1 cellular context compared by ENCODE assay signal in the genomic region with DNA sequence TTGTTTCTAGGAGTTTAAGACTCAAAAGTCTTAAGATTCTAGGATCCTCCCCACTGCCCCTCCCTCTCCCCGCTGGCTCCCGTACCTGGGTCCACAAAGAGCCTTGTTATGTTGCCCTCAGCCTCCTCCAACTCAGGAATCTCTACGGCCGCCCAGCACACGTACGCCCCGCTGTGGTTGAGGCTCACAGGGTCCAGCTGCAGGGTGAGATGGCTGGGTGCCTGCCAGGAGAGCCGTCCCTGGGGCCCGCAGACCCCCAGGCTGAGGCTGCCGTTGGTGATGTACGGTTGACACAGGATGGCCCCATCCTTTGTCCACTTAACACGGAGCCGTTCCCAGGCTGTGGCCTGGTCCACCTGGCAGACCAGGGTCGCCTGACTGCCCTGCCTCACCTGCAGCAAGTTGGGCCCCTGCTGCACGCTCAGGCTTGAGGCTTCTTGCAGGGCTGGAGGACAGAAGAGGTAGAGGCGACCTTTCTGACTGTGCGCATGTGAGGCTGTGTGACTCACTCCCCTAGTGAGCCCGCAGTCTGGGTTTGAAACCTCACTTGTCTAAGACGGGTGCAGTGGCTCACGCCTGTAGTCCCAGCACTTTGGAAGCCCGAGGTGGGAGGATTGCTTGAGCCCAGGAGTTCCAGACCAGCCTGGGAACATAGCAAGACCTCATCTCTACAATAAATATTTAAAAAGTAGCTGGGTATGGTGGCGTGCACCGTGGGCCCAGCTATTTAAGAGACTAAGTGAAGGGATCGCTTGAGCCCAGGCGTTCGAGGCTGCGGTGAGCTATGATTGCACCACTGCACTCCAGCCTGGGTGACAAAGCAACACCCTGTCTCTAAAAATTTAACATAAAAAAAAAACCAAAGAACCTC.
TF ChIP-seq lines count a peak whose summit lies in the region.

No MANE protein-coding gene starts in this region.

TF ChIP-seq in K562, 482 proteins besides CTCF, POLR2A, EP300 and RAD21:
- TF ChIP-seq CCAR2 (IDR thresholded peaks at IDR 0.05; ENCODE audit: low read depth, low read length), result no peak
- TF ChIP-seq ZNF282 (CRISPR knock-in tag; IDR thresholded peaks at IDR 0.05), result no peak
- TF ChIP-seq GTF3C2 (IDR thresholded peaks at IDR 0.05; ENCODE audit: borderline replicate concordance, extremely low read depth, insufficient read length), result no peak
- TF ChIP-seq, protein P1, sequence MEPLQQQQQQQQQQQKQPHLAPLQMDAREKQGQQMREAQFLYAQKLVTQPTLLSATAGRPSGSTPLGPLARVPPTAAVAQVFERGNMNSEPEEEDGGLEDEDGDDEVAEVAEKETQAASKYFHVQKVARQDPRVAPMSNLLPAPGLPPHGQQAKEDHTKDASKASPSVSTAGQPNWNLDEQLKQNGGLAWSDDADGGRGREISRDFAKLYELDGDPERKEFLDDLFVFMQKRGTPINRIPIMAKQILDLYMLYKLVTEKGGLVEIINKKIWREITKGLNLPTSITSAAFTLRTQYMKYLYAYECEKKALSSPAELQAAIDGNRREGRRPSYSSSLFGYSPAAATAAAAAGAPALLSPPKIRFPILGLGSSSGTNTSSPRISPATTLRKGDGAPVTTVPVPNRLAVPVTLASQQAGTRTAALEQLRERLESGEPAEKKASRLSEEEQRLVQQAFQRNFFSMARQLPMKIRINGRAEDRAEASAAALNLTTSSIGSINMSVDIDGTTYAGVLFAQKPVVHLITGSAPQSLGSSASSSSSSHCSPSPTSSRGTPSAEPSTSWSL (CRISPR knock-in tag; IDR thresholded peaks at IDR 0.05; ENCODE audit: borderline replicate concordance), result no peak
- TF ChIP-seq RFX5 (IDR thresholded peaks at IDR 0.05; ENCODE audit: low read depth, low read length), result no peak
- TF ChIP-seq PTRF (tag; IDR thresholded peaks at IDR 0.05), result no peak
- no peak for TF ChIP-seq ZNF165 (CRISPR knock-in tag; IDR thresholded peaks at IDR 0.05; ENCODE audit: borderline replicate concordance)
- TF ChIP-seq YBX1 (IDR thresholded peaks at IDR 0.05), result no peak
- no peak for TF ChIP-seq ZNF584 (CRISPR knock-in tag; IDR thresholded peaks at IDR 0.05; ENCODE audit: low read depth)
- no peak for TF ChIP-seq ZBTB17 (CRISPR knock-in tag; IDR thresholded peaks at IDR 0.05)
- TF ChIP-seq, protein P2, sequence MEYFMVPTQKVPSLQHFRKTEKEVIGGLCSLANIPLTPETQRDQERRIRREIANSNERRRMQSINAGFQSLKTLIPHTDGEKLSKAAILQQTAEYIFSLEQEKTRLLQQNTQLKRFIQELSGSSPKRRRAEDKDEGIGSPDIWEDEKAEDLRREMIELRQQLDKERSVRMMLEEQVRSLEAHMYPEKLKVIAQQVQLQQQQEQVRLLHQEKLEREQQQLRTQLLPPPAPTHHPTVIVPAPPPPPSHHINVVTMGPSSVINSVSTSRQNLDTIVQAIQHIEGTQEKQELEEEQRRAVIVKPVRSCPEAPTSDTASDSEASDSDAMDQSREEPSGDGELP (CRISPR knock-in tag; IDR thresholded peaks at IDR 0.05; ENCODE audit: borderline replicate concordance), result peak; percentile 38; the same call in 1 of the 2 replicates
- no peak for TF ChIP-seq FOXJ2 (tag; IDR thresholded peaks at IDR 0.05)
- no peak for TF ChIP-seq NFXL1 (CRISPR knock-in tag; IDR thresholded peaks at IDR 0.05)
- TF ChIP-seq ZNF707 (CRISPR knock-in tag; conservative IDR thresholded peaks at IDR 0.05), result no peak
- TF ChIP-seq ZNF77 (CRISPR knock-in tag; IDR thresholded peaks at IDR 0.05), result no peak
- TF ChIP-seq MGA (IDR thresholded peaks at IDR 0.05), result no peak
- no peak for TF ChIP-seq KAT7 (CRISPR knock-in tag; IDR thresholded peaks at IDR 0.05; ENCODE audit: borderline replicate concordance)
- peak; percentile 38; the same call in 1 of the 2 replicates for TF ChIP-seq NFIC (IDR thresholded peaks at IDR 0.05)
TF ChIP-seq in K562: peak in this region for 2.
